Comparison of ENCODE assay signal across 23 cellular contexts in genomic region chr2:240898731-240899467, GRCh38. TPM values are rescaled to one million over a fixed set of nuclear protein-coding genes. Genes with fewer than 3 reads are reported as not detected.
A peak's percentile ranks its signal among the peaks of the same experiment; 100 is the strongest.
DNase-seq lines count a peak whose midpoint lies in the region; ATAC-seq, FAIRE-seq and TF ChIP-seq lines count a peak whose summit lies in the region.
"Had no signal": no experiment of that assay in that cellular context is flagged by ENCODE, and none has a peak within 500 bp of the region (broad histone marks: within the 10 kb centered on the region; RNA-seq: fewer than 3 reads in every experiment).

No MANE protein-coding gene starts in this region.

- TF ChIP-seq CTCF in osteoblast (IDR thresholded peaks at IDR 0.05; ENCODE audit: extremely low read depth, low read depth, low read length) (no peak), transverse colon (IDR thresholded peaks at IDR 0.05) (no peak)

- no peaks in the 10 kb centered on the region for H3K9me3 Mint-ChIP-seq in effector memory CD8-positive, alpha-beta T cell
- H3K9me3 Mint-ChIP-seq: activated naive CD4-positive, alpha-beta T cell treated with anti-CD3 and anti-CD28 coated beads, Interleukin-2, amount 10 ng/mL, durations not matched to agents 7 days and 5 days had no signal

- no peaks in the 10 kb centered on the region for H3K4me1 Mint-ChIP-seq in effector memory CD8-positive, alpha-beta T cell (ENCODE audit: low read depth in 2 of 2)
- H3K4me1 Mint-ChIP-seq: activated naive CD4-positive, alpha-beta T cell treated with anti-CD3 and anti-CD28 coated beads, Interleukin-2, amount 10 ng/mL, durations not matched to agents 7 days and 5 days had no signal

- no peak overlapping the region for H3K4me3 ChIP-seq in osteoblast (ENCODE audit: insufficient read depth, low read length)
- no peak overlapping the region for H3K4me3 ChIP-seq in transverse colon
- H3K4me3 ChIP-seq: Peyer's patch had no signal

- no peak overlapping the region for H3K27ac ChIP-seq in osteoblast (ENCODE audit: low read depth, low read length)
- H3K27ac ChIP-seq in transverse colon: no peak overlapping the region
- H3K27ac ChIP-seq: HL-60 had no signal

- H3K4me1 ChIP-seq in osteoblast (ENCODE audit: insufficient read depth, low read length) (no peaks in the 10 kb centered on the region), transverse colon (peaks cover 0 to 20% (median 0%) of the 10 kb centered on the region in 4 donors)

- WGBS in transverse colon (ENCODE audit: low coverage in 1 of 2), 2 donors: 71 to 91% methylated on average over 7 to 23 of the region's 23 CpGs

- H3K36me3 ChIP-seq in osteoblast (ENCODE audit: insufficient read depth, low read length) (no peaks in the 10 kb centered on the region), transverse colon (no peaks in the 10 kb centered on the region)
- H3K36me3 ChIP-seq: Peyer's patch had no signal

- H3K27me3 ChIP-seq in osteoblast (ENCODE audit: insufficient read depth, low read length): no peaks in the 10 kb centered on the region
- peaks cover 16% of the 10 kb centered on the region for H3K27me3 ChIP-seq in transverse colon
- H3K27me3 ChIP-seq: Peyer's patch had no signal

- peak; percentile 81 for FAIRE-seq in urothelium cell line (lab: Jason Lieb, UNC)
- FAIRE-seq: A204.1, colon, GM12892, small intestine had no signal

- peaks cover 14 to 56% of the 10 kb centered on the region in 2 donors for H3K27me3 Mint-ChIP-seq in effector memory CD8-positive, alpha-beta T cell

- no peak overlapping the region for H3K4me2 ChIP-seq in osteoblast (ENCODE audit: insufficient read depth, low read length)

- peak; percentile 30 for ATAC-seq in Right ventricle myocardium inferior
- ATAC-seq in left ventricle myocardium superior: peak; percentile 52
- ATAC-seq in effector memory CD8-positive, alpha-beta T cell (replicated peaks): no peak
- ATAC-seq in GM19452 (IDR thresholded peaks at IDR 0.05; ENCODE audit: unreplicated experiment): no peak

- peak; percentile 45 for DNase-seq in Right ventricle myocardium inferior (ENCODE audit: missing footprints)
- DNase-seq in cardiac septum (ENCODE audit: low spot score): no peak
- peak; percentile 12 for DNase-seq in left ventricle myocardium superior
- DNase-seq in osteoblast (ENCODE audit: insufficient read length, low spot score, missing footprints): peak; percentile 92
- no peak for DNase-seq in urothelium cell line (ENCODE audit: low spot score)
- no peak for DNase-seq in effector memory CD8-positive, alpha-beta T cell
- DNase-seq in transverse colon: no peak
- DNase-seq: activated CD4-positive, alpha-beta T cell treated with anti-CD3 and anti-CD28 coated beads, Interleukin-2, amount 50 U/mL, for 1 hour; activated naive CD4-positive, alpha-beta T cell treated with anti-CD3 and anti-CD28 coated beads, Interleukin-2, amount 10 ng/mL, durations not matched to agents 7 days and 5 days; activated T-cell treated with anti-CD3 and anti-CD28 coated beads for 4 hours; C1 segment of cervical spinal cord; DMS153; KBM-7; NCI-H82; Peyer's patch had no signal

- H3K36me3 Mint-ChIP-seq in effector memory CD8-positive, alpha-beta T cell (ENCODE audit: insufficient read depth): no peaks in the 10 kb centered on the region
- H3K36me3 Mint-ChIP-seq: activated naive CD4-positive, alpha-beta T cell treated with anti-CD3 and anti-CD28 coated beads, Interleukin-2, amount 10 ng/mL, durations not matched to agents 7 days and 5 days had no signal

- in situ Hi-C loops in transverse colon (cut with MboI; ENCODE audit: low pct_ligation_motif_present in 1 of 4, low pct_unique_long_range_greater_than_20kb in 1 of 4, low sequenced_read_pairs in 3 of 4): no loop called here

- intact Hi-C loops in Right ventricle myocardium inferior (cut with DNase I): no loop called here
- intact Hi-C loops in cardiac septum (cut with DNase I): no loop called here
- intact Hi-C loops in left ventricle myocardium superior (cut with micrococcal nuclease): no loop called here
- intact Hi-C loops in transverse colon (cut with DNase I; ENCODE audit: low total_unique reads): no loop called here

- H3K4me3 Mint-ChIP-seq in effector memory CD8-positive, alpha-beta T cell: no peak overlapping the region
- H3K4me3 Mint-ChIP-seq: activated naive CD4-positive, alpha-beta T cell treated with anti-CD3 and anti-CD28 coated beads, Interleukin-2, amount 10 ng/mL, durations not matched to agents 7 days and 5 days had no signal

- no peak for TF ChIP-seq POLR2A in transverse colon (IDR thresholded peaks at IDR 0.05)

- H3K9me3 ChIP-seq in osteoblast (ENCODE audit: low read depth, low read length) (no peaks in the 10 kb centered on the region), transverse colon (no peaks in the 10 kb centered on the region)
- H3K9me3 ChIP-seq: Peyer's patch had no signal

- TF ChIP-seq EP300 in transverse colon (IDR thresholded peaks at IDR 0.05; ENCODE audit: low read depth): no peak

- H3K79me2 ChIP-seq in osteoblast (ENCODE audit: insufficient read depth, low read length): no peaks in the 10 kb centered on the region

- H4K20me1 ChIP-seq in osteoblast (ENCODE audit: insufficient read depth, low read length): no peaks in the 10 kb centered on the region

- H3K27ac Mint-ChIP-seq in effector memory CD8-positive, alpha-beta T cell: no peak overlapping the region
- H3K27ac Mint-ChIP-seq: activated naive CD4-positive, alpha-beta T cell treated with anti-CD3 and anti-CD28 coated beads, Interleukin-2, amount 10 ng/mL, durations not matched to agents 7 days and 5 days had no signal

- peak overlapping the region; percentile 41 for H2AFZ ChIP-seq in osteoblast (ENCODE audit: low read length)

RNA-seq across cellular contexts. Expression of gene MAB21L4, which starts 2.9 kb away (rescaled TPM):
- total RNA-seq in Right ventricle myocardium inferior: not detected
- not detected for total RNA-seq in cardiac septum
- not detected for total RNA-seq in left ventricle myocardium superior
- not detected in 2 replicates for total RNA-seq in osteoblast
- total RNA-seq in transverse colon: 10 to 100 TPM in 1 of 4 donors, 1 to 10 TPM in 2, not detected in 1; 4.9 to 11.6 (median 9.8) TPM
- total RNA-seq: mononuclear cell, osteocyte had no signal

RNA-seq across cellular contexts. Expression of gene CROCC2, which starts 7.2 kb away (rescaled TPM):
- total RNA-seq in Right ventricle myocardium inferior: not detected
- not detected for total RNA-seq in cardiac septum
- not detected for total RNA-seq in left ventricle myocardium superior
- under 0.01 TPM in 2 replicates for total RNA-seq in osteoblast
- not detected for total RNA-seq in transverse colon
- total RNA-seq: mononuclear cell, osteocyte had no signal

RNA-seq across cellular contexts. Expression of gene AGXT, which starts 30.3 kb away (rescaled TPM):
- total RNA-seq in Right ventricle myocardium inferior (not detected), cardiac septum (not detected), left ventricle myocardium superior (0.12 TPM), osteoblast (not detected in 2 replicates), transverse colon (1 to 10 TPM in 1 of 4 donors, under 1 TPM in 2, not detected in 1; 0.32 to 2.2 (median 0.82) TPM)
- total RNA-seq: mononuclear cell, osteocyte had no signal

Comparison
In these comparisons a context has a peak if more than half of its experiments do, and no peak if none do; other contexts are left out.
1. DNase-seq: peak in Right ventricle myocardium inferior (single experiment), left ventricle myocardium superior (single experiment) and osteoblast (single experiment); none in cardiac septum (single experiment), urothelium cell line (single experiment), effector memory CD8-positive, alpha-beta T cell (0 of 3) and transverse colon (single experiment).
2. ATAC-seq: peak in Right ventricle myocardium inferior (single experiment) and left ventricle myocardium superior (single experiment); none in effector memory CD8-positive, alpha-beta T cell (single experiment) and GM19452 (single experiment).